In the genomic region with DNA sequence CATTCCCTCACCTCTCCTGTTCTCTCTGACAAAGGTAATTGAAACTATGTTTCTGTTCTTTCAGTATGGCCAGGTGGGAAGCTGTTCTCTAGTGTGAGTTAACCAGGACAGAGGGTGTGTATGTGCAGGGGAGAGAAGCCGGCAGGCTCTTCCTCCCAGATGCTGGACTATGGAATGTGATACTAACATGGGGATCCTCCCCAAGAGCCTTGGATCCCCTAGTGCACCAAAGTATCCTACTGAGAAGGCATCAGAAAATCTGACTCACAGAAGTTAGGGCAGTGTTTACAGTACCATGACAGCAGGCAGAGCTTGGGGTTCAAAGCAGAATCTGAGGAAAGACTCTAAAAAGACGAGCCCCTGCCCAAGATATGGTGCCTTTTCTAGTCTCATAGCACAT, we compare ENCODE assay signal across 18 cellular contexts.
DNase-seq lines count a peak whose midpoint lies in the region; ATAC-seq and TF ChIP-seq lines count a peak whose summit lies in the region.
"Had no signal": no experiment of that assay in that cellular context is flagged by ENCODE, and none has a peak within 500 bp of the region (broad histone marks: within the 10 kb centered on the region; RNA-seq: fewer than 3 reads in every experiment).

No MANE protein-coding gene starts in this region.

- no peak for ATAC-seq in GM21529 (IDR thresholded peaks at IDR 0.05; ENCODE audit: unreplicated experiment)
- no peak for ATAC-seq in GM21390 (IDR thresholded peaks at IDR 0.05; ENCODE audit: unreplicated experiment)

- intact Hi-C loops in posterior vena cava (cut with DNase I) = no loop called here

- no peak overlapping the region for H3K4me3 ChIP-seq in foreskin fibroblast (ENCODE audit: low read depth in 1 of 2, low read length in 2 of 2)

- no peak for TF ChIP-seq CTCF in foreskin fibroblast (IDR thresholded peaks at IDR 0.05; ENCODE audit: low read depth, low read length)

- peak; percentile 53 for DNase-seq in EH (ENCODE audit: low read depth)
- peak; percentile 35 for DNase-seq in M059J (ENCODE audit: low read depth)
- peak; percentile 19 for DNase-seq in hepatic stellate cell (ENCODE audit: low spot score)
- DNase-seq in posterior vena cava (ENCODE audit: low spot score) = peak; percentile 51
- no peak for DNase-seq in foreskin fibroblast
- DNase-seq: DND-41; GF-D8; H9; MV-4-11; NCI-H1417 treated with DMSO at 0.1 percent for 48 hours; NCI-H1930; NCI-H446; NCI-H69; NK-92 treated with Interleukin-12 subunit alpha and Interleukin-12 subunit beta, amount 100 ng/mL, for 24 hours; RPMI8226; SIG-M5 had no signal

Comparison
In these comparisons a context has a peak if more than half of its experiments do, and no peak if none do; other contexts are left out.
1. DNase-seq: peak in EH (single experiment), M059J (single experiment), hepatic stellate cell (single experiment) and posterior vena cava (single experiment); none in foreskin fibroblast (0 of 2).